ENCODE assay signal across 9 cellular contexts in the genomic region with DNA sequence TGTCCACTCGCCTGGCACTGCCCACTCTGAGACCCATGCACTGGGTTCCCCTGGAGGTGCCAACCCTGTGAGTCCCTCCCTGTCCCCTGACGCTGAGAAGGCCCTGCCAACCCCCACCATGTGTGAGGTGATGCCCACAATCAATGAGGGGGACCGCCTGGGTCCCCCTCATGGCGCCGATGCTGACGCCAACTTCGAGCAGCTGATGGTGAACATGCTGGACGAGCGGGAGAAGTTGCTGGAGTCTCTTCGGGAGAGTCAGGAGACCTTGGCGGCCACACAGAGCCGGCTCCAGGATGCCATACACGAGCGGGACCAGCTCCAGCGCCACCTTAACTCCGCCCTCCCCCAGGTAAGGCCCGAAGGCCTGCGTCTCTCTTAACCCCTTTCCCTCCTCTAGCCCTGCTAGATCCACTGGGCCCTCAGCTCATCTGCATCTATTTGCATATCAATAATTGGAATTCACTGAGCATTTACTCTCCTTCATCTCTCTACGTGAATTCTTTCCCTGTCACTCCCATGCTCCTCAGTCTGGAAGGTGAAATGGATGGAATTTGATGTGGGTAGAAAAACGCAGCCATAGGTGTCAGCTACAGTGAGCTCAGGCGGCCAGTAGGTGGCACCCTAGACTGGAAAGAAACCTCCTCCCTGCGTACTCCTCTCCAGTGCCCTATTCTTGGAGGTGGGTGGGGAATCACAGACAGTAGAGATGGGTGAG. TPM values are rescaled to one million over a fixed set of nuclear protein-coding genes. Genes with fewer than 3 reads are reported as not detected.
DNase-seq lines count a peak whose midpoint lies in the region; ATAC-seq, FAIRE-seq and TF ChIP-seq lines count a peak whose summit lies in the region.
"Had no signal": no experiment of that assay in that cellular context is flagged by ENCODE, and none has a peak within 500 bp of the region (broad histone marks: within the 10 kb centered on the region; RNA-seq: fewer than 3 reads in every experiment).

No MANE protein-coding gene starts in this region.

- 46% methylated on average over 14 of the region's 22 CpGs for WGBS in SK-N-SH (ENCODE audit: low lambda C conversion rate)

- DNase-seq in GM12864 (ENCODE audit: low read depth) (peak; percentile 18), MM.1S (peak; percentile 84), SK-N-SH (peak; percentile 84), Right ventricle myocardium inferior (ENCODE audit: missing footprints) (peak; percentile 87), posterior vena cava (ENCODE audit: low spot score) (peak; percentile 89), urothelium cell line (ENCODE audit: low spot score) (peak; percentile 75)
- DNase-seq in activated naive CD4-positive, alpha-beta T cell treated with anti-CD3 and anti-CD28 coated beads, Interleukin-2, amount 10 ng/mL, durations not matched to agents 7 days and 5 days: peak; percentile 77

- no peaks in the 10 kb centered on the region for H3K9me3 Mint-ChIP-seq in activated naive CD4-positive, alpha-beta T cell treated with anti-CD3 and anti-CD28 coated beads, Interleukin-2, amount 10 ng/mL, durations not matched to agents 7 days and 5 days

- ATAC-seq in Right ventricle myocardium inferior (peak; percentile 85), HG02840 (IDR thresholded peaks at IDR 0.05; ENCODE audit: low FRiP score, unreplicated experiment) (no peak)

- TF ChIP-seq RAD21 in SK-N-SH (IDR thresholded peaks at IDR 0.05; ENCODE audit: low read length): peak; percentile 93

- peaks cover 9% of the 10 kb centered on the region for H3K4me1 Mint-ChIP-seq in activated naive CD4-positive, alpha-beta T cell treated with anti-CD3 and anti-CD28 coated beads, Interleukin-2, amount 10 ng/mL, durations not matched to agents 7 days and 5 days

- no peak for TF ChIP-seq EP300 in SK-N-SH (IDR thresholded peaks at IDR 0.05; ENCODE audit: borderline replicate concordance in 1 of 2, low read depth in 1 of 2, low read length in 1 of 2)

- H3K27ac Mint-ChIP-seq in activated naive CD4-positive, alpha-beta T cell treated with anti-CD3 and anti-CD28 coated beads, Interleukin-2, amount 10 ng/mL, durations not matched to agents 7 days and 5 days: no peak overlapping the region

- CTCF ChIA-PET in SK-N-SH (lab: Yijun Ruan, JAX): interaction anchor here (0.6 to 16.3 kb wide), 61 partner anchors 10 to 449 kb away, joined by 3 to 454 read pairs (median 4); partner anchors contain the start of genes ADORA1, MYBPH, MYOG and PPFIA4
- CTCF ChIA-PET in activated naive CD4-positive, alpha-beta T cell treated with anti-CD3 and anti-CD28 coated beads, Interleukin-2, amount 10 ng/mL, durations not matched to agents 7 days and 5 days (lab: Charles Lee): interaction anchor here (0.7 to 6.1 kb wide), 25 partner anchors 9 to 303 kb away, joined by 3 to 122 read pairs (median 5); partner anchors contain the start of genes MYBPH, PPFIA4 and TMEM183A

- no peaks in the 10 kb centered on the region for H3K79me2 ChIP-seq in MM.1S (ENCODE audit: low read length)
- no peaks in the 10 kb centered on the region for H3K79me2 ChIP-seq in SK-N-SH (ENCODE audit: insufficient read depth)

- H3K36me3 ChIP-seq in MM.1S (replicated peaks; ENCODE audit: insufficient read depth, low read length) (no peaks in the 10 kb centered on the region), SK-N-SH (replicated peaks in 1 of 2; ENCODE audit: control insufficient read depth in 1 of 2, insufficient read depth in 2 of 2, low read length in 1 of 2) (no peaks in the 10 kb centered on the region)

- no peaks in the 10 kb centered on the region for H3K9me2 ChIP-seq in MM.1S (replicated peaks; ENCODE audit: insufficient read depth, low read length)
- H3K9me2 ChIP-seq in SK-N-SH: no peaks in the 10 kb centered on the region

- no peaks in the 10 kb centered on the region for H3K9me3 ChIP-seq in MM.1S (replicated peaks; ENCODE audit: insufficient read depth, low read length)
- H3K9me3 ChIP-seq in SK-N-SH: no peaks in the 10 kb centered on the region

- H3K27ac ChIP-seq in MM.1S (ENCODE audit: low read length) (peak overlapping the region; percentile 73; the same call in 1 of the 2 replicates), SK-N-SH (ENCODE audit: low read depth in 2 of 2, low read length in 1 of 2) (peak overlapping the region in 1 of 2 experiments; percentile 50; a peak in 1 of 4 replicates)

- H3K27me3 ChIP-seq in MM.1S (replicated peaks; ENCODE audit: insufficient read depth, low read length) (no peaks in the 10 kb centered on the region), SK-N-SH (ENCODE audit: insufficient read depth) (no peaks in the 10 kb centered on the region)

- intact Hi-C loops in Right ventricle myocardium inferior (cut with DNase I): loop anchor here (1.0 to 5.0 kb wide), 4 partner anchors 88 to 229 kb away; partner anchors contain the start of gene ADORA1
- intact Hi-C loops in posterior vena cava (cut with DNase I): loop anchor here in 1 of 2 donors (5.0 kb wide), 1 partner anchor 178 kb away; no protein-coding TSS in a partner anchor

- H3K4me2 ChIP-seq in MM.1S (ENCODE audit: low read depth, low read length) (peak overlapping the region; percentile 64), SK-N-SH (peak overlapping the region; percentile 67)

- no peak overlapping the region for H3K4me3 Mint-ChIP-seq in activated naive CD4-positive, alpha-beta T cell treated with anti-CD3 and anti-CD28 coated beads, Interleukin-2, amount 10 ng/mL, durations not matched to agents 7 days and 5 days

- no peaks in the 10 kb centered on the region for H4K20me1 ChIP-seq in MM.1S (ENCODE audit: insufficient read depth, low read length)
- 0 out of 2 replicates have a peak, but pooled peaks cover 3% of the 10 kb centered on the region for H4K20me1 ChIP-seq in SK-N-SH (ENCODE audit: insufficient read depth)

- H3K4me1 ChIP-seq in MM.1S (ENCODE audit: low read length) (peaks cover 51% of the 10 kb centered on the region), SK-N-SH (ENCODE audit: control insufficient read depth in 1 of 2, insufficient read depth in 2 of 2, low read depth in 1 of 2, low read length in 1 of 2) (peaks cover 20 to 42% of the 10 kb centered on the region in 2 experiments; a peak in 3 of 4 replicates)

- POLR2A ChIA-PET in SK-N-SH (lab: Yijun Ruan, JAX): interaction anchor here (1.1 to 1.2 kb wide), 2 partner anchors 10 to 32 kb away, joined by 3 to 5 read pairs; partner anchors contain the start of gene TMEM183A

- FAIRE-seq in urothelium cell line (lab: Jason Lieb, UNC): peak; percentile 37
- FAIRE-seq: islet of Langerhans had no signal

- H3K4me3 ChIP-seq in GM12864 (ENCODE audit: low read depth, low read length) (no peak overlapping the region), MM.1S (ENCODE audit: low read length) (peak overlapping the region; percentile 5; the same call in 1 of the 2 replicates), SK-N-SH (ENCODE audit: low read depth in 2 of 2, low read length in 1 of 2) (no peak overlapping the region; a peak in 1 of 4 replicates)

- peak; percentile 92 for TF ChIP-seq CTCF in GM12864 (IDR thresholded peaks at IDR 0.05; ENCODE audit: low read depth, low read length, missing control alignments)
- peak; percentile 99 for TF ChIP-seq CTCF in MM.1S (IDR thresholded peaks at IDR 0.05; ENCODE audit: low read length)
- TF ChIP-seq CTCF in SK-N-SH (IDR thresholded peaks at IDR 0.05): peak; percentile 97

- H3F3A ChIP-seq in MM.1S (ENCODE audit: insufficient read depth, low read length) (peaks cover 22% of the 10 kb centered on the region), SK-N-SH (replicated peaks; ENCODE audit: insufficient read depth) (no peaks in the 10 kb centered on the region)

- H3K36me3 Mint-ChIP-seq in activated naive CD4-positive, alpha-beta T cell treated with anti-CD3 and anti-CD28 coated beads, Interleukin-2, amount 10 ng/mL, durations not matched to agents 7 days and 5 days: peaks cover 8% of the 10 kb centered on the region

- H3K9ac ChIP-seq in MM.1S (ENCODE audit: low read length): peak overlapping the region; percentile 1; the same call in 1 of the 2 replicates
- H3K9ac ChIP-seq in SK-N-SH: no peak overlapping the region

- peaks cover 16% of the 10 kb centered on the region for H3K27me3 Mint-ChIP-seq in activated naive CD4-positive, alpha-beta T cell treated with anti-CD3 and anti-CD28 coated beads, Interleukin-2, amount 10 ng/mL, durations not matched to agents 7 days and 5 days

- H2AFZ ChIP-seq in MM.1S (ENCODE audit: low read length) (peak overlapping the region; percentile 52), SK-N-SH (ENCODE audit: low read depth) (0 out of 2 replicates have a peak overlapping the region, but pooled peaks have one; percentile 30)

TF ChIP-seq in SK-N-SH, 30 proteins besides CTCF, POLR2A, EP300 and RAD21:
- TF ChIP-seq SMC3 (IDR thresholded peaks at IDR 0.05; ENCODE audit: low read depth, low read length) (peak; percentile 86), ZBTB33 (IDR thresholded peaks at IDR 0.05; ENCODE audit: borderline replicate concordance, low read depth) (no peak)

RNA-seq across cellular contexts. Expression of gene PPFIA4, which starts 12.8 kb away (rescaled TPM):
- 4.4 and 5.5 TPM in 2 replicates for polyA plus RNA-seq in SK-N-SH (2012; rRNA removed)
- polyA plus RNA-seq in SK-N-SH (2012; cell fraction: cytosol; rRNA removed): 1.3 and 2.0 TPM in 2 replicates
- 39.4 and 55.6 TPM in 2 replicates for polyA plus RNA-seq in SK-N-SH (2012; cell fraction: nucleus; rRNA removed)
- 22.2 TPM for total RNA-seq in Right ventricle myocardium inferior
- total RNA-seq in posterior vena cava: 1 to 10 TPM; 2.0 to 3.1 TPM

RNA-seq across cellular contexts. Expression of gene TMEM183A, which starts 31.9 kb away (rescaled TPM):
- polyA plus RNA-seq in SK-N-SH (2012; rRNA removed): 47.9 and 62.2 TPM in 2 replicates
- polyA plus RNA-seq in SK-N-SH (2012; cell fraction: cytosol; rRNA removed): 43.9 and 55.4 TPM in 2 replicates
- 70.0 and 98.7 TPM in 2 replicates for polyA plus RNA-seq in SK-N-SH (2012; cell fraction: nucleus; rRNA removed)
- 24.0 TPM for total RNA-seq in Right ventricle myocardium inferior
- 10 to 100 TPM; 40.8 to 43.5 TPM for total RNA-seq in posterior vena cava

RNA-seq across cellular contexts. Expression of gene MYOG, which starts 46.8 kb away (rescaled TPM):
- polyA plus RNA-seq in SK-N-SH (2012; rRNA removed): not detected in 2 replicates
- polyA plus RNA-seq in SK-N-SH (2012; cell fraction: cytosol; rRNA removed): not detected in 2 replicates
- polyA plus RNA-seq in SK-N-SH (2012; cell fraction: nucleus; rRNA removed): not detected in 2 replicates
- not detected for total RNA-seq in Right ventricle myocardium inferior
- total RNA-seq in posterior vena cava: not detected

Comparison
In these comparisons a context has a peak if more than half of its experiments do, and no peak if none do; other contexts are left out.
1. DNase-seq: peak in every context shown above with its lines; median percentile 89 in posterior vena cava; 87 in Right ventricle myocardium inferior; 84 in MM.1S; 84 in SK-N-SH; 77 in activated naive CD4-positive, alpha-beta T cell treated with anti-CD3 and anti-CD28 coated beads, Interleukin-2, amount 10 ng/mL, durations not matched to agents 7 days and 5 days; 75 in urothelium cell line; 18 in GM12864.